1 cellular context compared by ENCODE assay signal in genomic region chr6:53306819-53307347, GRCh38.
TF ChIP-seq lines count a peak whose summit lies in the region.

No MANE protein-coding gene starts in this region.

TF ChIP-seq in HepG2, 621 proteins besides CTCF, POLR2A, EP300 and RAD21 (continued from another document and continues in another):
- TF ChIP-seq JARID2 (CRISPR knock-in tag; IDR thresholded peaks at IDR 0.05; ENCODE audit: insufficient replicate concordance) (no peak), THYN1 (CRISPR knock-in tag; IDR thresholded peaks at IDR 0.05; ENCODE audit: borderline replicate concordance, low read depth) (no peak), ZBED4 (CRISPR knock-in tag; IDR thresholded peaks at IDR 0.05; ENCODE audit: borderline replicate concordance) (no peak), EHMT2 (IDR thresholded peaks at IDR 0.05; ENCODE audit: borderline replicate concordance, low read depth, low read length) (no peak), SP1 (IDR thresholded peaks at IDR 0.05) (no peak), SP1 (CRISPR knock-in tag; IDR thresholded peaks at IDR 0.05) (no peak), LCORL (IDR thresholded peaks at IDR 0.05) (no peak), LCORL (CRISPR knock-in tag; IDR thresholded peaks at IDR 0.05) (peak; percentile 45; the same call in 1 of the 2 replicates), KLF12 (CRISPR knock-in tag; IDR thresholded peaks at IDR 0.05; ENCODE audit: borderline replicate concordance) (no peak), ZC3H13 (CRISPR knock-in tag; IDR thresholded peaks at IDR 0.05) (no peak), CCDC6 (CRISPR knock-in tag; IDR thresholded peaks at IDR 0.05) (no peak), ZNF558 (CRISPR knock-in tag; IDR thresholded peaks at IDR 0.05; ENCODE audit: borderline replicate concordance) (no peak), ISL2 (CRISPR knock-in tag; IDR thresholded peaks at IDR 0.05) (0 out of 2 replicates have a peak, but pooled peaks have one; percentile 24), CSRNP2 (CRISPR knock-in tag; conservative IDR thresholded peaks at IDR 0.05; ENCODE audit: low read depth) (no peak), USF2 (IDR thresholded peaks at IDR 0.05; ENCODE audit: low read depth, low read length) (no peak), USF2 (CRISPR knock-in tag; IDR thresholded peaks at IDR 0.05; ENCODE audit: borderline replicate concordance) (no peak), ZNF562 (CRISPR knock-in tag; IDR thresholded peaks at IDR 0.05; ENCODE audit: borderline replicate concordance) (no peak), NCOA5 (CRISPR knock-in tag; IDR thresholded peaks at IDR 0.05) (no peak), ZNF761 (CRISPR knock-in tag; conservative IDR thresholded peaks at IDR 0.05) (no peak), HINFP (CRISPR knock-in tag; IDR thresholded peaks at IDR 0.05; ENCODE audit: low read depth) (no peak), AKAP8 (CRISPR knock-in tag; IDR thresholded peaks at IDR 0.05) (no peak), ZBTB14 (CRISPR knock-in tag; IDR thresholded peaks at IDR 0.05) (no peak), ZNF414 (CRISPR knock-in tag; IDR thresholded peaks at IDR 0.05) (0 out of 2 replicates have a peak, but pooled peaks have one; percentile 35), ZNF780A (CRISPR knock-in tag; IDR thresholded peaks at IDR 0.05) (no peak), NKX3-1 (CRISPR knock-in tag; IDR thresholded peaks at IDR 0.05) (no peak), ZBTB1 (CRISPR knock-in tag; IDR thresholded peaks at IDR 0.05; ENCODE audit: borderline replicate concordance) (no peak), CAMTA2 (CRISPR knock-in tag; IDR thresholded peaks at IDR 0.05; ENCODE audit: borderline replicate concordance) (no peak), ZNF691 (CRISPR knock-in tag; IDR thresholded peaks at IDR 0.05; ENCODE audit: borderline replicate concordance, low read depth) (no peak), TAF1 (CRISPR knock-in tag; IDR thresholded peaks at IDR 0.05) (no peak), TFDP1 (CRISPR knock-in tag; IDR thresholded peaks at IDR 0.05; ENCODE audit: borderline replicate concordance) (no peak), ZKSCAN1 (IDR thresholded peaks at IDR 0.05; ENCODE audit: low read length) (no peak), HOXA3 (CRISPR knock-in tag; IDR thresholded peaks at IDR 0.05) (peak; percentile 34), THAP11 (CRISPR knock-in tag; IDR thresholded peaks at IDR 0.05) (no peak), TEF (CRISPR knock-in tag; IDR thresholded peaks at IDR 0.05) (no peak), SRSF1 (optimal IDR thresholded peaks at IDR 0.05; ENCODE audit: low read depth, low read length) (no peak), POLR2AphosphoS5 (IDR thresholded peaks at IDR 0.05; ENCODE audit: low read depth, low read length) (no peak), MAFG (CRISPR knock-in tag; IDR thresholded peaks at IDR 0.05) (no peak), MEF2D (CRISPR knock-in tag; IDR thresholded peaks at IDR 0.05) (no peak), ZSCAN9 (CRISPR knock-in tag; IDR thresholded peaks at IDR 0.05; ENCODE audit: borderline replicate concordance) (no peak), CREM (IDR thresholded peaks at IDR 0.05) (peak; percentile 35; the same call in 1 of the 2 replicates), CREM (CRISPR knock-in tag; IDR thresholded peaks at IDR 0.05) (no peak), ZNF7 (CRISPR knock-in tag; IDR thresholded peaks at IDR 0.05) (no peak), BCL3 (CRISPR knock-in tag; IDR thresholded peaks at IDR 0.05) (no peak), ZNF326 (CRISPR knock-in tag; IDR thresholded peaks at IDR 0.05; ENCODE audit: borderline replicate concordance) (no peak), SIN3B (IDR thresholded peaks at IDR 0.05; ENCODE audit: low read length) (no peak), JDP2 (CRISPR knock-in tag; IDR thresholded peaks at IDR 0.05; ENCODE audit: borderline replicate concordance) (no peak), KLF16 (CRISPR knock-in tag; IDR thresholded peaks at IDR 0.05) (no peak), DR1 (CRISPR knock-in tag; IDR thresholded peaks at IDR 0.05) (no peak), ZNF251 (CRISPR knock-in tag; IDR thresholded peaks at IDR 0.05) (no peak), IRF9 (CRISPR knock-in tag; IDR thresholded peaks at IDR 0.05; ENCODE audit: borderline replicate concordance) (no peak), NCOA1 (CRISPR knock-in tag; IDR thresholded peaks at IDR 0.05) (peak; percentile 80; the same call in 1 of the 2 replicates), ZNF503 (CRISPR knock-in tag; IDR thresholded peaks at IDR 0.05) (no peak), GATAD2A (CRISPR knock-in tag; IDR thresholded peaks at IDR 0.05) (peak; percentile 73)
